In the genomic region with DNA sequence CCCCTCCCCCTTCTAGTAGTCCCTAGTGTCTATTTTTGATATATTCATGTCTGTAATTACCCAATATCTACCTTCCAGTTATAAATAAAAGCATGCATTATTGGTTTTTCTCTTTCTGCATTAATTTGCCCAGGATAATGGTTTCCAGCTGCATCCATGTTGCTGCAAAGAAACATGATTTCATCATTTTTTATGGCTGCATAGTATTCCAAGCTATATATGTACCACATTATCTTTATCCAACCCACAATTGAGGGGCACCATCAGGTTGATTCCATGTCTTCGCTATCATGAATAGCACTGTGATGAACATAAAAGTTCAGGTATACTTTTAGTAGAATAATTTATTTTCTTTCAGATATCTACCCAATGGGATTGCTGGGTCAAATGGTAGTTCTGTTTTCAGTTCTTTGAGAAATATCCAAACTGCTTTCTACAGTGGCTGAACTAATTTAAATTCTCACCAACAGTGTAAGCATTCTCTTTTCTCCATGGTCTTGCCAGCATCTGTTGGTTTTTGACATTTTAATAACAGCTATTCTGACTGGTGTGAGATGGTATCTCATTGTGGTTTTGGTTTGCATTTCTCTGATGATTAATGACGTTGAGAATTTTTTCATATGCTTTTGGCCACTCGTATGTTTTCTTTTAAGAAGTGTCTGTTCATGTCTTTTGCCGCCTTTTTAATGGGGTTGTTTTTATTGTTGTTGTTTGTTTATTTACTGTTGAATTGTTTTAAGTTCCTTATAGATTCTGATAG, we compare ENCODE assay signal across 14 cellular contexts.
"Had no signal": no experiment of that assay in that cellular context is flagged by ENCODE, and none has a peak within 500 bp of the region (broad histone marks: within the 10 kb centered on the region; RNA-seq: fewer than 3 reads in every experiment).

No MANE protein-coding gene starts in this region.

- H3K27me3 Mint-ChIP-seq: activated CD4-positive, alpha-beta memory T cell treated with anti-CD3 and anti-CD28 coated beads, Interleukin-2, amount 10 ng/mL, durations not matched to agents 7 days and 5 days; activated CD8-positive, alpha-beta memory T cell treated with anti-CD3 and anti-CD28 coated beads, Interleukin-2, amount 10 ng/mL, durations not matched to agents 7 days and 5 days; activated naive CD8-positive, alpha-beta T cell had no signal

- ATAC-seq: activated CD8-positive, alpha-beta memory T cell treated with anti-CD3 and anti-CD28 coated beads, Interleukin-2, amount 10 ng/mL, durations not matched to agents 7 days and 5 days; body of pancreas; heart right ventricle; left cardiac atrium; right lobe of liver; stimulated activated effector memory CD8-positive, alpha-beta T cell treated with anti-CD3 and anti-CD28 coated beads, Interleukin-12 subunit alpha, Interleukin-12 subunit beta, amount 100 ng/mL, for 72 hours had no signal

- H3K4me1 Mint-ChIP-seq: activated CD4-positive, alpha-beta memory T cell treated with anti-CD3 and anti-CD28 coated beads, Interleukin-2, amount 10 ng/mL, durations not matched to agents 7 days and 5 days; activated CD8-positive, alpha-beta memory T cell treated with anti-CD3 and anti-CD28 coated beads, Interleukin-2, amount 10 ng/mL, durations not matched to agents 7 days and 5 days; nephron; stimulated activated effector memory CD8-positive, alpha-beta T cell treated with anti-CD3 and anti-CD28 coated beads, Interleukin-12 subunit alpha, Interleukin-12 subunit beta, amount 100 ng/mL, for 72 hours had no signal

- DNase-seq: activated CD4-positive, alpha-beta memory T cell treated with anti-CD3 and anti-CD28 coated beads, Interleukin-2, amount 10 ng/mL, durations not matched to agents 7 days and 5 days; activated CD8-positive, alpha-beta memory T cell treated with anti-CD3 and anti-CD28 coated beads, Interleukin-2, amount 10 ng/mL, durations not matched to agents 7 days and 5 days; body of pancreas; central memory CD4-positive, alpha-beta T cell; colonic mucosa; heart right ventricle; left cardiac atrium; right lobe of liver; stimulated activated CD4-positive, alpha-beta T cell treated with anti-CD3 and anti-CD28 coated beads, Interleukin-4, amount 100 ng/mL, for 24 hours; testis; upper lobe of left lung had no signal

- H3K4me3 Mint-ChIP-seq: activated CD4-positive, alpha-beta memory T cell treated with anti-CD3 and anti-CD28 coated beads, Interleukin-2, amount 10 ng/mL, durations not matched to agents 7 days and 5 days; activated CD8-positive, alpha-beta memory T cell treated with anti-CD3 and anti-CD28 coated beads, Interleukin-2, amount 10 ng/mL, durations not matched to agents 7 days and 5 days; activated naive CD8-positive, alpha-beta T cell; nephron; stimulated activated effector memory CD8-positive, alpha-beta T cell treated with anti-CD3 and anti-CD28 coated beads, Interleukin-12 subunit alpha, Interleukin-12 subunit beta, amount 100 ng/mL, for 72 hours had no signal

- H3K27ac Mint-ChIP-seq: activated CD4-positive, alpha-beta memory T cell treated with anti-CD3 and anti-CD28 coated beads, Interleukin-2, amount 10 ng/mL, durations not matched to agents 7 days and 5 days; activated CD8-positive, alpha-beta memory T cell treated with anti-CD3 and anti-CD28 coated beads, Interleukin-2, amount 10 ng/mL, durations not matched to agents 7 days and 5 days; activated naive CD8-positive, alpha-beta T cell; nephron; stimulated activated effector memory CD8-positive, alpha-beta T cell treated with anti-CD3 and anti-CD28 coated beads, Interleukin-12 subunit alpha, Interleukin-12 subunit beta, amount 100 ng/mL, for 72 hours had no signal
